8 cellular contexts compared by ENCODE assay signal in the genomic region with DNA sequence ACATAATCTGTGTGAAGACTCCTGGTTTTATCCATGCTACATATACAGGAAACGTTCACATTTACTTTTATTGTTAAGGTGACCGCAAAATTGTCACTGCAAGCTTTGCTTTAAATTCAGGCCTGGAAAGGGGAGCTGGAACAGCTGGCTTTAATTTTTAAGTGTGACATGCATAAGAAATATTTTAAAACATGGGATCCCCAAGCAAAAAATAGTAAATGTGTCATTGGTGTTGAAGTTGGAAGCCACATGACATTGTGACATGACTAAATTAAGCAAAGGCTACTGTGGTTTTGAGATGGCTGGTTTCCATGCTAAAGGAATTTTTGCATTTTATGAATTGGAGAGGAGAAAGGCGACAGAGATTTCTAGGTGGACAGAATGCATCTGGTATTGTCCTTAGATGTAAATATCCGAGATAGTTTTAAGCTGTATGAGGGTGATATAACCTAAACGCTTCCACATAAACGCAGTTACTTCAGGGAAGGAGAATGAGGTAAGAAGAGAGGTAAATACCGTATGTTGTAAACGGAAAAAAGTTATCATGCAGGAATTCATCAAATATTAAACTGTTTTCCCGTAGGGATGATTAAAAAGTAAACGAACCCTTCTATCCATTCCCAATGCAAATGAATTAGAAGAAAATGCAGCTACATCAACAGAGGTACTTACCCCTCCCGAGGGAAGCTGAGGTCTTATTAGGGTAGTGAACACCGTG. TPM values are rescaled to one million over a fixed set of nuclear protein-coding genes. Genes with fewer than 3 reads are reported as not detected.
DNase-seq lines count a peak whose midpoint lies in the region; ATAC-seq lines count a peak whose summit lies in the region.

No MANE protein-coding gene starts in this region.

- H3K36me3 Mint-ChIP-seq in activated CD4-positive, alpha-beta T cell treated with anti-CD3 and anti-CD28 coated beads, Interleukin-2, amount 10 ng/mL, durations not matched to agents 7 days and 5 days (ENCODE audit: low read depth), result no peaks in the 10 kb centered on the region
- no peaks in the 10 kb centered on the region for H3K36me3 Mint-ChIP-seq in activated CD8-positive, alpha-beta T cell treated with anti-CD3 and anti-CD28 coated beads, Interleukin-2, amount 10 ng/mL, durations not matched to agents 7 days and 5 days (ENCODE audit: low read depth)

- H3K27ac ChIP-seq in iPS-20b (ENCODE audit: low read length), result no peak overlapping the region
- peak overlapping the region; percentile 89 for H3K27ac ChIP-seq in substantia nigra (ENCODE audit: low read depth, low read length, poor library complexity, severe bottlenecking)

- H3K27me3 ChIP-seq in iPS-20b (ENCODE audit: insufficient read depth, low read length), result peaks cover 49% of the 10 kb centered on the region

- H3K9me3 Mint-ChIP-seq in activated CD4-positive, alpha-beta T cell treated with anti-CD3 and anti-CD28 coated beads, Interleukin-2, amount 10 ng/mL, durations not matched to agents 7 days and 5 days, result no peaks in the 10 kb centered on the region
- H3K9me3 Mint-ChIP-seq in activated CD8-positive, alpha-beta T cell treated with anti-CD3 and anti-CD28 coated beads, Interleukin-2, amount 10 ng/mL, durations not matched to agents 7 days and 5 days (ENCODE audit: insufficient read depth), result no peaks in the 10 kb centered on the region

- no peaks in the 10 kb centered on the region for H3K27me3 Mint-ChIP-seq in activated CD4-positive, alpha-beta T cell treated with anti-CD3 and anti-CD28 coated beads, Interleukin-2, amount 10 ng/mL, durations not matched to agents 7 days and 5 days
- H3K27me3 Mint-ChIP-seq in activated CD8-positive, alpha-beta T cell treated with anti-CD3 and anti-CD28 coated beads, Interleukin-2, amount 10 ng/mL, durations not matched to agents 7 days and 5 days (ENCODE audit: low read depth), result peaks cover 2% of the 10 kb centered on the region

- intact Hi-C loops in left colon (cut with DNase I, micrococcal nuclease), result no loop called here

- H3K9me3 ChIP-seq in iPS-20b (ENCODE audit: insufficient read depth, low read depth, low read length), result no peaks in the 10 kb centered on the region

- peak overlapping the region; percentile 91 for H3K27ac Mint-ChIP-seq in activated CD4-positive, alpha-beta T cell treated with anti-CD3 and anti-CD28 coated beads, Interleukin-2, amount 10 ng/mL, durations not matched to agents 7 days and 5 days
- peak overlapping the region; percentile 89 for H3K27ac Mint-ChIP-seq in activated CD8-positive, alpha-beta T cell treated with anti-CD3 and anti-CD28 coated beads, Interleukin-2, amount 10 ng/mL, durations not matched to agents 7 days and 5 days

- H3K9ac ChIP-seq in iPS-20b (ENCODE audit: low read depth, low read length), result peak overlapping the region; percentile 52; the same call in 1 of the 2 replicates

- ATAC-seq in activated CD8-positive, alpha-beta T cell treated with anti-CD3 and anti-CD28 coated beads, Interleukin-2, amount 10 ng/mL, durations not matched to agents 7 days and 5 days, result no peak
- ATAC-seq in HG02623 (IDR thresholded peaks at IDR 0.05; ENCODE audit: unreplicated experiment) (no peak), left colon (no peak)

- POLR2A ChIA-PET in activated CD4-positive, alpha-beta T cell treated with anti-CD3 and anti-CD28 coated beads, Interleukin-2, amount 10 ng/mL, durations not matched to agents 7 days and 5 days (lab: Charles Lee), result no interaction called here
- POLR2A ChIA-PET in activated CD8-positive, alpha-beta T cell treated with anti-CD3 and anti-CD28 coated beads, Interleukin-2, amount 10 ng/mL, durations not matched to agents 7 days and 5 days (lab: Charles Lee), result interaction anchor here (0.8 to 1.5 kb wide), 3 partner anchors 13 to 43 kb away, joined by 4 to 6 read pairs (median 6); partner anchors contain the start of gene LRCH3

- H3K4me1 Mint-ChIP-seq in activated CD4-positive, alpha-beta T cell treated with anti-CD3 and anti-CD28 coated beads, Interleukin-2, amount 10 ng/mL, durations not matched to agents 7 days and 5 days, result peaks cover 29% of the 10 kb centered on the region
- peaks cover 31% of the 10 kb centered on the region for H3K4me1 Mint-ChIP-seq in activated CD8-positive, alpha-beta T cell treated with anti-CD3 and anti-CD28 coated beads, Interleukin-2, amount 10 ng/mL, durations not matched to agents 7 days and 5 days (ENCODE audit: low read depth)

- peak overlapping the region; percentile 92 for H3K4me3 Mint-ChIP-seq in activated CD4-positive, alpha-beta T cell treated with anti-CD3 and anti-CD28 coated beads, Interleukin-2, amount 10 ng/mL, durations not matched to agents 7 days and 5 days
- H3K4me3 Mint-ChIP-seq in activated CD8-positive, alpha-beta T cell treated with anti-CD3 and anti-CD28 coated beads, Interleukin-2, amount 10 ng/mL, durations not matched to agents 7 days and 5 days, result peak overlapping the region; percentile 87

- peak overlapping the region; percentile 71 for H3K4me3 ChIP-seq in iPS-20b (ENCODE audit: low read length)

- CTCF ChIA-PET in activated CD4-positive, alpha-beta T cell treated with anti-CD3 and anti-CD28 coated beads, Interleukin-2, amount 10 ng/mL, durations not matched to agents 7 days and 5 days (lab: Charles Lee), result interaction anchor here (0.5 to 1.5 kb wide), 4 partner anchors 9 to 1341 kb away, joined by 3 to 5 read pairs (median 3); partner anchors contain the start of gene RUBCN
- CTCF ChIA-PET in activated CD8-positive, alpha-beta T cell treated with anti-CD3 and anti-CD28 coated beads, Interleukin-2, amount 10 ng/mL, durations not matched to agents 7 days and 5 days (lab: Charles Lee), result interaction anchor here (0.8 to 1.5 kb wide), 10 partner anchors 11 to 150 kb away, joined by 3 to 6 read pairs (median 4); partner anchors contain the start of genes LRCH3 and RUBCN

- H3K4me1 ChIP-seq in iPS-20b (ENCODE audit: insufficient read depth, low read length), result peaks cover 6% of the 10 kb centered on the region

- no peak for DNase-seq in activated CD4-positive, alpha-beta T cell treated with anti-CD3 and anti-CD28 coated beads, Interleukin-2, amount 10 ng/mL, durations not matched to agents 7 days and 5 days
- DNase-seq in activated CD4-positive, alpha-beta T cell treated with anti-CD3 and anti-CD28 coated beads, Interleukin-2, amount 50 U/mL, for 48 hours, result no peak
- no peak for DNase-seq in activated CD8-positive, alpha-beta T cell treated with anti-CD3 and anti-CD28 coated beads, Interleukin-2, amount 10 ng/mL, durations not matched to agents 7 days and 5 days
- DNase-seq in substantia nigra (lab: John Stamatoyannopoulos, UW), result no peak
- no peak for DNase-seq in left colon
- no peak for DNase-seq in ureter (ENCODE audit: low spot score)

- no peaks in the 10 kb centered on the region for H3K36me3 ChIP-seq in iPS-20b (ENCODE audit: insufficient read depth, low read depth, low read length)

RNA-seq across cellular contexts. Expression of gene FYTTD1, which starts 0.9 kb away (rescaled TPM):
- 10 to 100 TPM; 35.7 to 38.8 TPM for total RNA-seq in activated CD4-positive, alpha-beta T cell treated with anti-CD3 and anti-CD28 coated beads, Interleukin-2, amount 10 ng/mL, durations not matched to agents 7 days and 5 days
- 10 to 100 TPM; 38.4 to 41.8 TPM for total RNA-seq in activated CD8-positive, alpha-beta T cell treated with anti-CD3 and anti-CD28 coated beads, Interleukin-2, amount 10 ng/mL, durations not matched to agents 7 days and 5 days
- total RNA-seq in left colon (10 to 100 TPM; 32.6 to 37.5 TPM), ureter (47.9 TPM)

RNA-seq across cellular contexts. Expression of gene RUBCN, which starts 12.1 kb away (rescaled TPM):
- total RNA-seq in activated CD4-positive, alpha-beta T cell treated with anti-CD3 and anti-CD28 coated beads, Interleukin-2, amount 10 ng/mL, durations not matched to agents 7 days and 5 days, result 10 to 100 TPM; 43.3 to 44.5 TPM
- total RNA-seq in activated CD8-positive, alpha-beta T cell treated with anti-CD3 and anti-CD28 coated beads, Interleukin-2, amount 10 ng/mL, durations not matched to agents 7 days and 5 days, result 10 to 100 TPM; 48.4 to 50.2 TPM
- total RNA-seq in left colon, result 10 to 100 TPM; 20.4 to 22.1 TPM
- 24.5 TPM for total RNA-seq in ureter

RNA-seq across cellular contexts. Expression of gene LRCH3, which starts 42.3 kb away (rescaled TPM):
- 10 to 100 TPM; 54.0 to 58.0 TPM for total RNA-seq in activated CD4-positive, alpha-beta T cell treated with anti-CD3 and anti-CD28 coated beads, Interleukin-2, amount 10 ng/mL, durations not matched to agents 7 days and 5 days
- total RNA-seq in activated CD8-positive, alpha-beta T cell treated with anti-CD3 and anti-CD28 coated beads, Interleukin-2, amount 10 ng/mL, durations not matched to agents 7 days and 5 days, result 10 to 100 TPM; 50.7 to 60.4 TPM
- total RNA-seq in left colon (10 to 100 TPM; 27.3 to 43.6 TPM), ureter (82.9 TPM)
